8 cellular contexts compared by ENCODE assay signal in genomic region chr14:75306917-75307699, GRCh38. TPM values are rescaled to one million over a fixed set of nuclear protein-coding genes. Genes with fewer than 3 reads are reported as not detected.
DNase-seq lines count a peak whose midpoint lies in the region; ATAC-seq and TF ChIP-seq lines count a peak whose summit lies in the region.

No MANE protein-coding gene starts in this region.

- H3K4me1 ChIP-seq in heart right ventricle (peaks cover 7 to 40% (median 24%) of the 10 kb centered on the region in 9 donors), right cardiac atrium (ENCODE audit: control insufficient read depth, insufficient read depth, low read length) (peaks cover 4% of the 10 kb centered on the region), Karpas-422 (ENCODE audit: low read length) (peaks cover 5% of the 10 kb centered on the region), foreskin keratinocyte (no peaks in the 10 kb centered on the region), uterus (peaks cover 5 to 7% of the 10 kb centered on the region in 2 donors)

- DNase-seq in heart right ventricle (no peak), right cardiac atrium (no peak), Karpas-422 (peak; percentile 86), RPMI8226 (peak; percentile 61), foreskin keratinocyte (no peak), G401 (ENCODE audit: low spot score) (no peak), uterus (no peak), medulla oblongata (ENCODE audit: extremely low spot score) (no peak)

- peak in 6 of 9 donors; percentile 19 to 38 (median 26) for TF ChIP-seq CTCF in heart right ventricle (IDR thresholded peaks at IDR 0.05)
- TF ChIP-seq CTCF in foreskin keratinocyte (conservative IDR thresholded peaks at IDR 0.05): peak; percentile 61
- no peak for TF ChIP-seq CTCF in uterus (IDR thresholded peaks at IDR 0.05)

- H3K9me2 ChIP-seq in Karpas-422 (replicated peaks; ENCODE audit: insufficient read depth, low read length): no peaks in the 10 kb centered on the region

- H4K20me1 ChIP-seq in Karpas-422 (ENCODE audit: insufficient read depth, low read depth, low read length): no peaks in the 10 kb centered on the region; the same call in 1 of the 2 replicates

- H2AFZ ChIP-seq in Karpas-422 (ENCODE audit: low read length): no peak overlapping the region

- H3K79me2 ChIP-seq in Karpas-422 (ENCODE audit: low read length): no peaks in the 10 kb centered on the region

- H3K27ac ChIP-seq in heart right ventricle: no peak overlapping the region
- H3K27ac ChIP-seq in right cardiac atrium (ENCODE audit: low read length): no peak overlapping the region
- no peak overlapping the region for H3K27ac ChIP-seq in Karpas-422 (ENCODE audit: low read length)
- no peak overlapping the region for H3K27ac ChIP-seq in foreskin keratinocyte
- no peak overlapping the region for H3K27ac ChIP-seq in uterus

- H3K36me3 ChIP-seq in heart right ventricle: no peaks in the 10 kb centered on the region
- no peaks in the 10 kb centered on the region for H3K36me3 ChIP-seq in Karpas-422 (ENCODE audit: insufficient read depth, low read length)
- H3K36me3 ChIP-seq in uterus: no peaks in the 10 kb centered on the region

- no peak for TF ChIP-seq POLR2A in uterus (IDR thresholded peaks at IDR 0.05)

- WGBS in heart right ventricle, 2 donors: 67 to 68% methylated on average over 9 of the region's 9 CpGs
- WGBS in right cardiac atrium: 66% methylated on average over 9 of the region's 9 CpGs

- ATAC-seq in heart right ventricle (no peak), right cardiac atrium (no peak), foreskin keratinocyte (peak; percentile 18)

- in situ Hi-C loops in G401 (cut with HindIII; ENCODE audit: low sequenced_read_pairs): loop anchor here (25.0 kb wide), 1 partner anchor 170 kb away; the partner anchor contains the start of gene NEK9

- no peak overlapping the region for H3K4me3 ChIP-seq in heart right ventricle
- H3K4me3 ChIP-seq in right cardiac atrium (ENCODE audit: low read length): no peak overlapping the region
- H3K4me3 ChIP-seq in Karpas-422 (ENCODE audit: low read length): no peak overlapping the region
- no peak overlapping the region for H3K4me3 ChIP-seq in uterus

- no peak overlapping the region for H3K9ac ChIP-seq in Karpas-422 (ENCODE audit: low read length)

- intact Hi-C loops in heart right ventricle (cut with DNase I) (loop anchor here in 9 of 10 donors (1.0 to 10.0 kb wide), 8 partner anchors 124 to 392 kb away; no protein-coding TSS in a partner anchor), right cardiac atrium (cut with DNase I) (loop anchor here in 3 of 4 donors (1.0 to 10.0 kb wide), 4 partner anchors 165 to 258 kb away; no protein-coding TSS in a partner anchor), uterus (cut with DNase I; ENCODE audit: low total_unique reads) (loop anchor here (5.0 kb wide), 1 partner anchor 180 kb away; no protein-coding TSS in a partner anchor)

- H3K27me3 ChIP-seq in heart right ventricle (no peaks in the 10 kb centered on the region), right cardiac atrium (ENCODE audit: control insufficient read depth, insufficient read depth) (no peaks in the 10 kb centered on the region), Karpas-422 (ENCODE audit: low read length) (no peaks in the 10 kb centered on the region), foreskin keratinocyte (peaks cover 13% of the 10 kb centered on the region), uterus (no peaks in the 10 kb centered on the region)

- H3K4me2 ChIP-seq in Karpas-422 (ENCODE audit: low read depth, low read length, poor library complexity, severe bottlenecking): no peak overlapping the region

- H3K9me3 ChIP-seq in heart right ventricle (no peaks in the 10 kb centered on the region), right cardiac atrium (ENCODE audit: control insufficient read depth, low read length) (no peaks in the 10 kb centered on the region), Karpas-422 (ENCODE audit: low read length) (no peaks in the 10 kb centered on the region), uterus (no peaks in the 10 kb centered on the region)

RNA-seq across cellular contexts. Expression of gene FOS, which starts 28.5 kb away (rescaled TPM):
- total RNA-seq in heart right ventricle (100 to 1,000 TPM in 3 of 10 donors, 10 to 100 TPM in 6, 1 to 10 TPM in 1; 9.3 to 173 (median 64.0) TPM), right cardiac atrium (100 to 1,000 TPM in 1 of 4 donors, 10 to 100 TPM in 3; 15.7 to 244 (median 46.3) TPM), foreskin keratinocyte (59.6 and 63.2 TPM in 2 replicates), uterus (1,000 to 10,000 TPM in 1 of 4 donors, 100 to 1,000 TPM in 2, 10 to 100 TPM in 1; 29.2 to 1,111 (median 137) TPM)
- polyA plus RNA-seq in heart right ventricle (10 to 100 TPM; 17.3 to 49.9 TPM), right cardiac atrium (144 TPM), foreskin keratinocyte (24.5 and 33.4 TPM in 2 replicates)
- 3.8 and 5.5 TPM in 2 replicates for total RNA-seq in Karpas-422 (2014; rRNA removed; shearing (Covaris generic); ENCODE audit: low replicate concordance)
- 29.8 and 41.0 TPM in 2 replicates for total RNA-seq in G401 (2014; rRNA removed; shearing (Covaris generic))

Comparison
In these comparisons a context has a peak if more than half of its experiments do, and no peak if none do; other contexts are left out.
1. DNase-seq: peak in Karpas-422 (single experiment) and RPMI8226 (single experiment); none in heart right ventricle (0 of 2), right cardiac atrium (0 of 3), foreskin keratinocyte (0 of 2), G401 (single experiment), uterus (0 of 2) and medulla oblongata (single experiment).
2. CTCF ChIP-seq: peak in heart right ventricle (6 of 9) and foreskin keratinocyte (single experiment); none in uterus (0 of 4).